8 cellular contexts compared by ENCODE assay signal in genomic region chr17:76671123-76671911, GRCh38. TPM values are rescaled to one million over a fixed set of nuclear protein-coding genes. Genes with fewer than 3 reads are reported as not detected.
DNase-seq lines count a peak whose midpoint lies in the region; ATAC-seq and TF ChIP-seq lines count a peak whose summit lies in the region.

No MANE protein-coding gene starts in this region.

- H3K9me3 ChIP-seq in T-helper 17 cell (ENCODE audit: control insufficient read depth, low read length, poor library complexity, severe bottlenecking) = no peaks in the 10 kb centered on the region

- H3K4me3 Mint-ChIP-seq in T-helper 17 cell (peak overlapping the region; percentile 89), progenitor cell of endocrine pancreas (ENCODE audit: low read depth) (peak overlapping the region; percentile 88)

- ATAC-seq in GM18499 (IDR thresholded peaks at IDR 0.05; ENCODE audit: insufficient read depth, unreplicated experiment) (peak; percentile 92), HG02938 (IDR thresholded peaks at IDR 0.05; ENCODE audit: unreplicated experiment) (peak; percentile 99), T-helper 17 cell (peak; percentile 99), left ventricle myocardium superior (peak; percentile 97)

- TF ChIP-seq CTCF in progenitor cell of endocrine pancreas (IDR thresholded peaks at IDR 0.05; ENCODE audit: unreplicated experiment) = peak; percentile 17

- peaks cover 4% of the 10 kb centered on the region for H3K27me3 Mint-ChIP-seq in T-helper 17 cell
- H3K27me3 Mint-ChIP-seq in progenitor cell of endocrine pancreas = no peaks in the 10 kb centered on the region

- intact Hi-C loops in left ventricle myocardium superior (cut with micrococcal nuclease) = no loop called here

- H3K27ac Mint-ChIP-seq in T-helper 17 cell = peak overlapping the region; percentile 95
- H3K27ac Mint-ChIP-seq in progenitor cell of endocrine pancreas = peak overlapping the region; percentile 97

- no peaks in the 10 kb centered on the region for H3K9me3 Mint-ChIP-seq in progenitor cell of endocrine pancreas (ENCODE audit: low read depth)

- peak; percentile 99 for DNase-seq in NCI-H1694 treated with DMSO at 0.1 percent for 48 hours (lab: John Stamatoyannopoulos, UW)
- DNase-seq in T-helper 17 cell = peak; percentile 94 to 96 (median 96)
- DNase-seq in anterior cingulate cortex (lab: John Stamatoyannopoulos, UW) = peak; percentile 95 to 100 (median 99)
- DNase-seq in left ventricle myocardium superior = peak; percentile 100
- DNase-seq in progenitor cell of endocrine pancreas (ENCODE audit: low spot score, unreplicated experiment) = peak; percentile 98
- DNase-seq in ureter (ENCODE audit: low spot score) = peak; percentile 100

- H3K4me1 Mint-ChIP-seq in T-helper 17 cell (peaks cover 15% of the 10 kb centered on the region), progenitor cell of endocrine pancreas (ENCODE audit: low read depth) (peaks cover 16% of the 10 kb centered on the region)

- no peaks in the 10 kb centered on the region for H3K36me3 Mint-ChIP-seq in T-helper 17 cell (ENCODE audit: low read depth)
- peaks cover 3% of the 10 kb centered on the region for H3K36me3 Mint-ChIP-seq in progenitor cell of endocrine pancreas (ENCODE audit: insufficient read depth)

RNA-seq across cellular contexts. Expression of gene ST6GALNAC1, which starts 27.8 kb away (rescaled TPM):
- total RNA-seq in T-helper 17 cell = 1 to 10 TPM; 4.1 to 8.4 TPM
- 3.8 TPM for total RNA-seq in left ventricle myocardium superior
- 6.6 and 8.4 TPM in 2 replicates for total RNA-seq in progenitor cell of endocrine pancreas
- 11.3 TPM for total RNA-seq in ureter

RNA-seq across cellular contexts. Expression of gene MXRA7, which starts 39.4 kb away (rescaled TPM):
- total RNA-seq in T-helper 17 cell = 1 to 10 TPM; 5.7 to 8.0 TPM
- 364 TPM for total RNA-seq in left ventricle myocardium superior
- total RNA-seq in progenitor cell of endocrine pancreas = 93.3 and 94.9 TPM in 2 replicates
- total RNA-seq in ureter = 129 TPM

RNA-seq across cellular contexts. Expression of gene JMJD6, which starts 55.1 kb away (rescaled TPM):
- total RNA-seq in T-helper 17 cell (100 to 1,000 TPM; 124 to 137 TPM), left ventricle myocardium superior (68.6 TPM), progenitor cell of endocrine pancreas (24.1 and 25.6 TPM in 2 replicates), ureter (28.2 TPM)

RNA-seq across cellular contexts. Expression of gene METTL23, which starts 55.3 kb away (rescaled TPM):
- total RNA-seq in T-helper 17 cell = 10 to 100 TPM; 35.1 to 36.2 TPM
- 21.0 TPM for total RNA-seq in left ventricle myocardium superior
- total RNA-seq in progenitor cell of endocrine pancreas = 28.2 TPM in 2 replicates
- total RNA-seq in ureter = 28.5 TPM

Comparison
In these comparisons a context has a peak if more than half of its experiments do, and no peak if none do; other contexts are left out.
1. Peak in every context shown above with its lines: DNase-seq and ATAC-seq.
2. RNA of gene MXRA7, which starts 39.4 kb away (total RNA-seq): 364 TPM in left ventricle myocardium superior (single experiment), 129 TPM in ureter (single experiment) and 93.3 to 94.9 TPM in progenitor cell of endocrine pancreas; 5.7 to 8.0 TPM in T-helper 17 cell; every median in the first group is over 10 times any median in the second.